1 cellular context compared by ENCODE assay signal in the genomic region with DNA sequence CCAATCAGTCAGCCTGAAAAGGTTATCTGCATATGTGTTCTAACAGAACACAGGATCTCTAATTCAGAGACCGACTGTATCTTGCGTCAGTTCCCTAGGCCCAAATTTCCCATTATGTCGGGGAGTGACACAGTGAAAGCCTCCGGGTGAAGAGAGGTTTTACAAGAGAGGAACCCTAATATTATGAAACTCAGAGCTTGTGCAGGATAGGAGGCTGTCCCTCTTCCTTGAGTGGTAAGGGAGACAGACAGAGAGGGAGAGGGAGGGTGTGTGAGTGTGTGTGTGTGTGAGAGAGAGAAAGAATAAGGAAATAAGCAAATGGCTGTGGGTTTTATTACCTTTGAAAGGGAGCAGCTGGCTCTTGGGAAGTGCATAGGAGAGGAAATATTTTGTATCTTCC.
TF ChIP-seq lines count a peak whose summit lies in the region.

No MANE protein-coding gene starts in this region.

TF ChIP-seq in GM23338, 12 proteins besides CTCF, POLR2A, EP300 and RAD21 (continued from another document):
- TF ChIP-seq EZH2phosphoT487 (IDR thresholded peaks at IDR 0.05; ENCODE audit: unreplicated experiment) (no peak), STAT1 (IDR thresholded peaks at IDR 0.05; ENCODE audit: unreplicated experiment) (no peak), ZNF331 (CRISPR knock-in tag; IDR thresholded peaks at IDR 0.05; ENCODE audit: low read depth) (no peak), NANOG (IDR thresholded peaks at IDR 0.05; ENCODE audit: borderline replicate concordance) (no peak), CREB1 (CRISPR knock-in tag; IDR thresholded peaks at IDR 0.05; ENCODE audit: low read depth) (no peak), POLR2AphosphoS5 (IDR thresholded peaks at IDR 0.05; ENCODE audit: low read depth) (no peak), ZNF462 (CRISPR knock-in tag; IDR thresholded peaks at IDR 0.05) (no peak), EZH2 (IDR thresholded peaks at IDR 0.05; ENCODE audit: low read depth, unreplicated experiment) (no peak), ZNF114 (CRISPR knock-in tag; IDR thresholded peaks at IDR 0.05) (no peak), ETS1 (IDR thresholded peaks at IDR 0.05) (no peak)
- TF ChIP-seq, protein P1, sequence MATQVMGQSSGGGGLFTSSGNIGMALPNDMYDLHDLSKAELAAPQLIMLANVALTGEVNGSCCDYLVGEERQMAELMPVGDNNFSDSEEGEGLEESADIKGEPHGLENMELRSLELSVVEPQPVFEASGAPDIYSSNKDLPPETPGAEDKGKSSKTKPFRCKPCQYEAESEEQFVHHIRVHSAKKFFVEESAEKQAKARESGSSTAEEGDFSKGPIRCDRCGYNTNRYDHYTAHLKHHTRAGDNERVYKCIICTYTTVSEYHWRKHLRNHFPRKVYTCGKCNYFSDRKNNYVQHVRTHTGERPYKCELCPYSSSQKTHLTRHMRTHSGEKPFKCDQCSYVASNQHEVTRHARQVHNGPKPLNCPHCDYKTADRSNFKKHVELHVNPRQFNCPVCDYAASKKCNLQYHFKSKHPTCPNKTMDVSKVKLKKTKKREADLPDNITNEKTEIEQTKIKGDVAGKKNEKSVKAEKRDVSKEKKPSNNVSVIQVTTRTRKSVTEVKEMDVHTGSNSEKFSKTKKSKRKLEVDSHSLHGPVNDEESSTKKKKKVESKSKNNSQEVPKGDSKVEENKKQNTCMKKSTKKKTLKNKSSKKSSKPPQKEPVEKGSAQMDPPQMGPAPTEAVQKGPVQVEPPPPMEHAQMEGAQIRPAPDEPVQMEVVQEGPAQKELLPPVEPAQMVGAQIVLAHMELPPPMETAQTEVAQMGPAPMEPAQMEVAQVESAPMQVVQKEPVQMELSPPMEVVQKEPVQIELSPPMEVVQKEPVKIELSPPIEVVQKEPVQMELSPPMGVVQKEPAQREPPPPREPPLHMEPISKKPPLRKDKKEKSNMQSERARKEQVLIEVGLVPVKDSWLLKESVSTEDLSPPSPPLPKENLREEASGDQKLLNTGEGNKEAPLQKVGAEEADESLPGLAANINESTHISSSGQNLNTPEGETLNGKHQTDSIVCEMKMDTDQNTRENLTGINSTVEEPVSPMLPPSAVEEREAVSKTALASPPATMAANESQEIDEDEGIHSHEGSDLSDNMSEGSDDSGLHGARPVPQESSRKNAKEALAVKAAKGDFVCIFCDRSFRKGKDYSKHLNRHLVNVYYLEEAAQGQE (IDR thresholded peaks at IDR 0.05; ENCODE audit: unreplicated experiment) = no peak
